19 cellular contexts compared by ENCODE assay signal in genomic region chr2:119873350-119874013, GRCh38.
"Had no signal": no experiment of that assay in that cellular context is flagged by ENCODE, and none has a peak within 500 bp of the region (broad histone marks: within the 10 kb centered on the region; RNA-seq: fewer than 3 reads in every experiment).

No MANE protein-coding gene starts in this region.

- H3K36me3 ChIP-seq: brain microvascular endothelial cell, suprapubic skin, transverse colon, uterus had no signal

- H3K27me3 ChIP-seq: brain microvascular endothelial cell, suprapubic skin, transverse colon, uterus had no signal

- H3K27ac ChIP-seq: brain microvascular endothelial cell, coronary artery, suprapubic skin, transverse colon, uterus had no signal

- H3K4me3 ChIP-seq: coronary artery, mucosa of descending colon, suprapubic skin, transverse colon, uterus had no signal

- H3K27ac Mint-ChIP-seq: activated CD4-positive, alpha-beta T cell treated with anti-CD3 and anti-CD28 coated beads, Interleukin-2, amount 10 ng/mL, durations not matched to agents 7 days and 5 days; activated CD8-positive, alpha-beta T cell treated with anti-CD3 and anti-CD28 coated beads, Interleukin-2, amount 10 ng/mL, durations not matched to agents 7 days and 5 days; activated naive CD4-positive, alpha-beta T cell treated with anti-CD3 and anti-CD28 coated beads for 36 hours; stimulated activated naive CD8-positive, alpha-beta T cell treated with anti-CD3 and anti-CD28 coated beads, Interleukin-15, amount 100 ng/mL, for 72 hours; T-helper 1 cell treated with Interleukin-12 subunit alpha and Interleukin-12 subunit beta and Interleukin-4 antibody, amounts not matched to agents 30 μg/mL and 1 μg/mL, for 36 hours had no signal

- H3K4me3 Mint-ChIP-seq: activated CD4-positive, alpha-beta T cell treated with anti-CD3 and anti-CD28 coated beads, Interleukin-2, amount 10 ng/mL, durations not matched to agents 7 days and 5 days; activated CD8-positive, alpha-beta T cell treated with anti-CD3 and anti-CD28 coated beads, Interleukin-2, amount 10 ng/mL, durations not matched to agents 7 days and 5 days; activated naive CD4-positive, alpha-beta T cell treated with anti-CD3 and anti-CD28 coated beads for 36 hours; activated T-cell treated with anti-CD3 and anti-CD28 coated beads, Interleukin-2, amount 50 U/mL, for 4 hours; central memory CD8-positive, alpha-beta T cell; naive B cell; neural crest cell; stimulated activated naive CD8-positive, alpha-beta T cell treated with anti-CD3 and anti-CD28 coated beads, Interleukin-15, amount 100 ng/mL, for 72 hours; T-helper 1 cell treated with Interleukin-12 subunit alpha and Interleukin-12 subunit beta and Interleukin-4 antibody, amounts not matched to agents 30 μg/mL and 1 μg/mL, for 36 hours had no signal

- H3K9me3 ChIP-seq: mucosa of descending colon, suprapubic skin, transverse colon, uterus had no signal

- ATAC-seq: activated CD8-positive, alpha-beta T cell treated with anti-CD3 and anti-CD28 coated beads, Interleukin-2, amount 10 ng/mL, durations not matched to agents 7 days and 5 days; activated T-cell treated with anti-CD3 and anti-CD28 coated beads, Interleukin-2, amount 50 U/mL, for 4 hours; mucosa of descending colon; right cardiac atrium; stimulated activated naive CD8-positive, alpha-beta T cell treated with anti-CD3 and anti-CD28 coated beads, Interleukin-15, amount 100 ng/mL, for 72 hours had no signal

- H3K4me1 ChIP-seq: suprapubic skin, transverse colon, uterus had no signal

- H3K9me3 Mint-ChIP-seq: activated T-cell treated with anti-CD3 and anti-CD28 coated beads, Interleukin-2, amount 50 U/mL, for 4 hours; central memory CD8-positive, alpha-beta T cell; neural crest cell; stimulated activated naive CD8-positive, alpha-beta T cell treated with anti-CD3 and anti-CD28 coated beads, Interleukin-15, amount 100 ng/mL, for 72 hours; T-helper 1 cell treated with Interleukin-12 subunit alpha and Interleukin-12 subunit beta and Interleukin-4 antibody, amounts not matched to agents 30 μg/mL and 1 μg/mL, for 36 hours had no signal

- H3K27me3 Mint-ChIP-seq: activated CD4-positive, alpha-beta T cell treated with anti-CD3 and anti-CD28 coated beads, Interleukin-2, amount 10 ng/mL, durations not matched to agents 7 days and 5 days; central memory CD8-positive, alpha-beta T cell; naive B cell; stimulated activated naive CD8-positive, alpha-beta T cell treated with anti-CD3 and anti-CD28 coated beads, Interleukin-15, amount 100 ng/mL, for 72 hours had no signal

- H3K4me1 Mint-ChIP-seq: neural crest cell had no signal

- DNase-seq: activated CD4-positive, alpha-beta T cell treated with anti-CD3 and anti-CD28 coated beads, Interleukin-2, amount 10 ng/mL, durations not matched to agents 7 days and 5 days; activated CD8-positive, alpha-beta T cell treated with anti-CD3 and anti-CD28 coated beads, Interleukin-2, amount 10 ng/mL, durations not matched to agents 7 days and 5 days; activated naive CD4-positive, alpha-beta T cell treated with anti-CD3 and anti-CD28 coated beads for 36 hours; activated T-cell treated with anti-CD3 and anti-CD28 coated beads, Interleukin-2, amount 50 U/mL, for 4 hours; brain microvascular endothelial cell; foreskin fibroblast; mucosa of descending colon; naive B cell; right cardiac atrium; stimulated activated CD4-positive, alpha-beta T cell treated with anti-CD3 and anti-CD28 coated beads, Interleukin-15, amount 100 ng/mL, for 24 hours; stimulated activated CD4-positive, alpha-beta T cell treated with anti-CD3 and anti-CD28 coated beads, Interleukin-2, amount 100 ng/mL, for 48 hours; stimulated activated naive CD8-positive, alpha-beta T cell treated with anti-CD3 and anti-CD28 coated beads, Interleukin-15, amount 100 ng/mL, for 72 hours; transverse colon; uterus had no signal
